In genomic region chr9:70418822-70419545, GRCh38 we compare ENCODE assay signal across 8 cellular contexts. TPM values are rescaled to one million over a fixed set of nuclear protein-coding genes. Genes with fewer than 3 reads are reported as not detected.
DNase-seq lines count a peak whose midpoint lies in the region; ATAC-seq, FAIRE-seq and TF ChIP-seq lines count a peak whose summit lies in the region.

No MANE protein-coding gene starts in this region.

- peak; percentile 42 for TF ChIP-seq POLR2A in GM18951 (IDR thresholded peaks at IDR 0.05; ENCODE audit: extremely low read depth, insufficient read depth, insufficient read length)

- H3K9ac ChIP-seq in kidney (ENCODE audit: low read length in 2 of 2), result peak overlapping the region; percentile 68 to 94

- peaks cover 32 to 34% of the 10 kb centered on the region in 2 donors for H3K4me1 ChIP-seq in kidney (ENCODE audit: control insufficient read depth in 1 of 2, insufficient read depth in 1 of 2, low read depth in 1 of 2, low read length in 2 of 2)

- ATAC-seq in HG03196 (IDR thresholded peaks at IDR 0.05; ENCODE audit: unreplicated experiment), result peak; percentile 50

- peak overlapping the region; percentile 98 to 100 for H3K27ac ChIP-seq in kidney (ENCODE audit: low read depth in 2 of 2, low read length in 2 of 2)

- FAIRE-seq in kidney (lab: Jason Lieb, UNC), result no peak

- intact Hi-C loops in kidney (cut with DNase I), result no loop called here

- no peak for TF ChIP-seq CTCF in kidney (IDR thresholded peaks at IDR 0.05; ENCODE audit: borderline replicate concordance, extremely low read depth, insufficient read depth)

- H3K4me3 ChIP-seq in kidney (ENCODE audit: low read length in 2 of 2), result peak overlapping the region; percentile 54 to 74

- peak; percentile 94 for DNase-seq in AG08396 (ENCODE audit: low spot score)
- peak; percentile 74 for DNase-seq in NCI-H345 treated with DMSO at 0.1 percent for 48 hours (lab: John Stamatoyannopoulos, UW; ENCODE audit: unreplicated experiment)
- peak; percentile 63 for DNase-seq in activated CD4-positive, CD25-positive, alpha-beta regulatory T cell treated with anti-CD3 and anti-CD28 coated beads, Interleukin-2, amount 50 U/mL, for 16 hours (ENCODE audit: low read depth, low spot score)
- DNase-seq in cerebellar cortex (ENCODE audit: low spot score), result peak; percentile 96
- peak; percentile 99 for DNase-seq in kidney
- DNase-seq in stimulated activated CD4-positive, alpha-beta T cell treated with anti-CD3 and anti-CD28 coated beads, Interleukin-12 subunit alpha, Interleukin-12 subunit beta, amount 100 ng/mL, for 48 hours (ENCODE audit: low read depth in 2 of 3, low spot score in 1 of 3), result peak; percentile 69 to 80 (median 76)

- H3K36me3 ChIP-seq in kidney (ENCODE audit: control insufficient read depth in 1 of 2, insufficient read depth in 2 of 2, low read length in 2 of 2), result no peaks in the 10 kb centered on the region

- in situ Hi-C loops in GM18951 (cut with MboI; ENCODE audit: low sequenced_read_pairs, unreplicated experiment), result no loop called here

- no peaks in the 10 kb centered on the region for H3K9me3 ChIP-seq in kidney (ENCODE audit: control insufficient read depth in 1 of 2, low read length in 2 of 2)

RNA-seq across cellular contexts. Expression of gene KLF9, which starts 4.5 kb away (rescaled TPM):
- 100 TPM for total RNA-seq in kidney
- 23.5 TPM for polyA plus RNA-seq in kidney (ENCODE audit: insufficient read depth, low read depth, low replicate concordance)

Comparison
In these comparisons a context has a peak if more than half of its experiments do, and no peak if none do; other contexts are left out.
1. Peak in every context shown above with its lines: DNase-seq, ATAC-seq, H3K4me3 ChIP-seq and H3K27ac ChIP-seq.